Comparison of ENCODE assay signal across 13 cellular contexts in genomic region chr2:68379184-68379708, GRCh38. TPM values are rescaled to one million over a fixed set of nuclear protein-coding genes. Genes with fewer than 3 reads are reported as not detected.
DNase-seq lines count a peak whose midpoint lies in the region; ATAC-seq and TF ChIP-seq lines count a peak whose summit lies in the region.
"Had no signal": no experiment of that assay in that cellular context is flagged by ENCODE, and none has a peak within 500 bp of the region (broad histone marks: within the 10 kb centered on the region; RNA-seq: fewer than 3 reads in every experiment).

No MANE protein-coding gene starts in this region.

- H3K27me3 Mint-ChIP-seq in activated T-helper 2 cell treated with anti-CD3 and anti-CD28 coated beads, Interferon-gamma antibody, Interleukin-2, Interleukin-4, amounts not matched to agents 10 μg/mL and 5 μg/mL and 100 μg/mL, durations not matched to agents 14 hours and 24 hours and 36 hours (ENCODE audit: low read depth), result peaks cover 35% of the 10 kb centered on the region
- peaks cover 25% of the 10 kb centered on the region for H3K27me3 Mint-ChIP-seq in stimulated activated naive CD8-positive, alpha-beta T cell treated with anti-CD3 and anti-CD28 coated beads, Interleukin-15, amount 100 ng/mL, for 72 hours

- H3K9me3 Mint-ChIP-seq in activated T-helper 2 cell treated with anti-CD3 and anti-CD28 coated beads, Interferon-gamma antibody, Interleukin-2, Interleukin-4, amounts not matched to agents 10 μg/mL and 5 μg/mL and 100 μg/mL, durations not matched to agents 14 hours and 24 hours and 36 hours, result no peaks in the 10 kb centered on the region
- no peaks in the 10 kb centered on the region for H3K9me3 Mint-ChIP-seq in stimulated activated naive CD8-positive, alpha-beta T cell treated with anti-CD3 and anti-CD28 coated beads, Interleukin-15, amount 100 ng/mL, for 72 hours

- peak overlapping the region; percentile 75 for H3K27ac Mint-ChIP-seq in activated T-helper 2 cell treated with anti-CD3 and anti-CD28 coated beads, Interferon-gamma antibody, Interleukin-2, Interleukin-4, amounts not matched to agents 10 μg/mL and 5 μg/mL and 100 μg/mL, durations not matched to agents 14 hours and 24 hours and 36 hours
- peak overlapping the region; percentile 72 to 90 for H3K27ac Mint-ChIP-seq in stimulated activated naive CD8-positive, alpha-beta T cell treated with anti-CD3 and anti-CD28 coated beads, Interleukin-15, amount 100 ng/mL, for 72 hours

- TF ChIP-seq CTCF in brain microvascular endothelial cell (IDR thresholded peaks at IDR 0.05; ENCODE audit: low read depth, low read length, missing control alignments) (no peak), left lung (IDR thresholded peaks at IDR 0.05) (no peak)

- DNase-seq in stimulated activated CD4-positive, alpha-beta T cell treated with anti-CD3 and anti-CD28 coated beads, Interleukin-4, amount 100 ng/mL, for 24 hours, result peak; percentile 28
- no peak for DNase-seq in stimulated activated CD4-positive, alpha-beta T cell treated with anti-CD3 and anti-CD28 coated beads, Interleukin-12 subunit alpha, Interleukin-12 subunit beta, amount 100 ng/mL, for 4 hours
- DNase-seq in activated T-helper 2 cell treated with anti-CD3 and anti-CD28 coated beads, Interferon-gamma antibody, Interleukin-2, Interleukin-4, amounts not matched to agents 10 μg/mL and 5 μg/mL and 100 μg/mL, durations not matched to agents 14 hours and 24 hours and 36 hours (ENCODE audit: low spot score), result no peak
- DNase-seq in stimulated activated naive CD8-positive, alpha-beta T cell treated with anti-CD3 and anti-CD28 coated beads, Interleukin-15, amount 100 ng/mL, for 72 hours, result peak; percentile 47 to 65
- DNase-seq in brain microvascular endothelial cell (no peak), RKO (ENCODE audit: low spot score) (no peak), left lung (no peak)
- DNase-seq: dermis blood vessel endothelial cell, lower lobe of right lung, MM.1S, NCI-H524 treated with DMSO at 0.1 percent for 48 hours, posterior cingulate gyrus had no signal

- H3K4me3 Mint-ChIP-seq in activated T-helper 2 cell treated with anti-CD3 and anti-CD28 coated beads, Interferon-gamma antibody, Interleukin-2, Interleukin-4, amounts not matched to agents 10 μg/mL and 5 μg/mL and 100 μg/mL, durations not matched to agents 14 hours and 24 hours and 36 hours (ENCODE audit: low read depth), result no peak overlapping the region
- H3K4me3 Mint-ChIP-seq in stimulated activated naive CD8-positive, alpha-beta T cell treated with anti-CD3 and anti-CD28 coated beads, Interleukin-15, amount 100 ng/mL, for 72 hours, result peak overlapping the region; percentile 52 to 58

- H3K27ac ChIP-seq in brain microvascular endothelial cell (no peak overlapping the region), left lung (peak overlapping the region in 1 of 2 donors; percentile 13)
- H3K27ac ChIP-seq: lower lobe of right lung had no signal

- peaks cover 25% of the 10 kb centered on the region for H3K4me1 Mint-ChIP-seq in activated T-helper 2 cell treated with anti-CD3 and anti-CD28 coated beads, Interferon-gamma antibody, Interleukin-2, Interleukin-4, amounts not matched to agents 10 μg/mL and 5 μg/mL and 100 μg/mL, durations not matched to agents 14 hours and 24 hours and 36 hours (ENCODE audit: low read depth)
- peaks cover 37% of the 10 kb centered on the region for H3K4me1 Mint-ChIP-seq in stimulated activated naive CD8-positive, alpha-beta T cell treated with anti-CD3 and anti-CD28 coated beads, Interleukin-15, amount 100 ng/mL, for 72 hours

- H3K9me3 ChIP-seq in left lung, result no peaks in the 10 kb centered on the region
- H3K9me3 ChIP-seq: lower lobe of right lung had no signal

- peaks cover 2% of the 10 kb centered on the region for H3K27me3 ChIP-seq in brain microvascular endothelial cell (replicated peaks)
- no peaks in the 10 kb centered on the region for H3K27me3 ChIP-seq in left lung

- intact Hi-C loops in activated T-helper 2 cell treated with anti-CD3 and anti-CD28 coated beads, Interferon-gamma antibody, Interleukin-2, Interleukin-4, amounts not matched to agents 10 μg/mL and 5 μg/mL and 100 μg/mL, durations not matched to agents 14 hours and 24 hours and 36 hours (cut with micrococcal nuclease), result loop anchor here (1.0 to 2.0 kb wide), 3 partner anchors 8 to 46 kb away; no protein-coding TSS in a partner anchor
- intact Hi-C loops in left lung (cut with DNase I), result no loop called here

- ATAC-seq in HG02884 (IDR thresholded peaks at IDR 0.05; ENCODE audit: unreplicated experiment) (peak; percentile 41), left lung (no peak)
- ATAC-seq in stimulated activated naive CD8-positive, alpha-beta T cell treated with anti-CD3 and anti-CD28 coated beads, Interleukin-15, amount 100 ng/mL, for 72 hours, result peak; percentile 96
- ATAC-seq: lower lobe of right lung had no signal

- H3K36me3 ChIP-seq in brain microvascular endothelial cell (replicated peaks), result no peaks in the 10 kb centered on the region
- peaks cover 0 to 36% of the 10 kb centered on the region in 2 donors for H3K36me3 ChIP-seq in left lung

- no peaks in the 10 kb centered on the region for H3K36me3 Mint-ChIP-seq in activated T-helper 2 cell treated with anti-CD3 and anti-CD28 coated beads, Interferon-gamma antibody, Interleukin-2, Interleukin-4, amounts not matched to agents 10 μg/mL and 5 μg/mL and 100 μg/mL, durations not matched to agents 14 hours and 24 hours and 36 hours (ENCODE audit: low read depth)

- in situ Hi-C loops in brain microvascular endothelial cell (cut with HindIII; ENCODE audit: low pct_ligation_motif_present, low sequenced_read_pairs), result no loop called here

- peaks cover 0 to 57% of the 10 kb centered on the region in 2 donors for H3K4me1 ChIP-seq in left lung

- H3K4me3 ChIP-seq in brain microvascular endothelial cell (ENCODE audit: low read depth, low read length) (no peak overlapping the region), left lung (no peak overlapping the region)
- H3K4me3 ChIP-seq: lower lobe of right lung had no signal

RNA-seq across cellular contexts. Expression of gene PLEK, which starts 14.2 kb away (rescaled TPM):
- 0.18 and 0.48 TPM in 2 replicates for total RNA-seq in activated T-helper 2 cell treated with anti-CD3 and anti-CD28 coated beads, Interferon-gamma antibody, Interleukin-2, Interleukin-4, amounts not matched to agents 10 μg/mL and 5 μg/mL and 100 μg/mL, durations not matched to agents 14 hours and 24 hours and 36 hours
- 10 to 100 TPM; 20.2 to 67.3 TPM for total RNA-seq in left lung

RNA-seq across cellular contexts. Expression of gene CNRIP1, which starts 59.5 kb away (rescaled TPM):
- not detected in 2 replicates for total RNA-seq in activated T-helper 2 cell treated with anti-CD3 and anti-CD28 coated beads, Interferon-gamma antibody, Interleukin-2, Interleukin-4, amounts not matched to agents 10 μg/mL and 5 μg/mL and 100 μg/mL, durations not matched to agents 14 hours and 24 hours and 36 hours
- 10 to 100 TPM; 16.9 to 20.1 TPM for total RNA-seq in left lung

Comparison
In these comparisons a context has a peak if more than half of its experiments do, and no peak if none do; other contexts are left out.
1. DNase-seq: peak in stimulated activated CD4-positive, alpha-beta T cell treated with anti-CD3 and anti-CD28 coated beads, Interleukin-4, amount 100 ng/mL, for 24 hours (single experiment) and stimulated activated naive CD8-positive, alpha-beta T cell treated with anti-CD3 and anti-CD28 coated beads, Interleukin-15, amount 100 ng/mL, for 72 hours (2 of 2); none in stimulated activated CD4-positive, alpha-beta T cell treated with anti-CD3 and anti-CD28 coated beads, Interleukin-12 subunit alpha, Interleukin-12 subunit beta, amount 100 ng/mL, for 4 hours (single experiment), activated T-helper 2 cell treated with anti-CD3 and anti-CD28 coated beads, Interferon-gamma antibody, Interleukin-2, Interleukin-4, amounts not matched to agents 10 μg/mL and 5 μg/mL and 100 μg/mL, durations not matched to agents 14 hours and 24 hours and 36 hours (single experiment), brain microvascular endothelial cell (single experiment), RKO (single experiment) and left lung (0 of 2).
2. RNA of gene PLEK, which starts 14.2 kb away (total RNA-seq): 20.2 to 67.3 TPM in left lung; 0.18 to 0.48 TPM in activated T-helper 2 cell treated with anti-CD3 and anti-CD28 coated beads, Interferon-gamma antibody, Interleukin-2, Interleukin-4, amounts not matched to agents 10 μg/mL and 5 μg/mL and 100 μg/mL, durations not matched to agents 14 hours and 24 hours and 36 hours; every median in the first group is over 10 times any median in the second.
3. RNA of gene CNRIP1, which starts 59.5 kb away (total RNA-seq): 16.9 to 20.1 TPM in left lung; not detected in activated T-helper 2 cell treated with anti-CD3 and anti-CD28 coated beads, Interferon-gamma antibody, Interleukin-2, Interleukin-4, amounts not matched to agents 10 μg/mL and 5 μg/mL and 100 μg/mL, durations not matched to agents 14 hours and 24 hours and 36 hours; every median in the first group is over 10 times any median in the second.